In genomic region chr6:3023663-3024483, GRCh38 we compare ENCODE assay signal across 1 cellular context.
TF ChIP-seq lines count a peak whose summit lies in the region.

No MANE protein-coding gene starts in this region.

TF ChIP-seq in GM12878, 131 proteins besides CTCF, POLR2A, EP300 and RAD21 (continued from another document and continues in another):
- peak; percentile 35; the same call in 1 of the 2 replicates for TF ChIP-seq MLLT1 (IDR thresholded peaks at IDR 0.05)
- TF ChIP-seq KLF5 (IDR thresholded peaks at IDR 0.05; ENCODE audit: partially characterized antibody): no peak
- peak; percentile 89 for TF ChIP-seq CHD2 (IDR thresholded peaks at IDR 0.05; ENCODE audit: borderline replicate concordance, low read depth, low read length)
- TF ChIP-seq CREM (IDR thresholded peaks at IDR 0.05; ENCODE audit: low read depth): peak; percentile 45; the same call in 1 of the 2 replicates
- no peak for TF ChIP-seq ZNF274 (IDR thresholded peaks at IDR 0.05; ENCODE audit: insufficient read depth, insufficient read length)
- TF ChIP-seq POU2F2 (IDR thresholded peaks at IDR 0.05; ENCODE audit: borderline replicate concordance, low read depth, low read length): peak; percentile 63; the same call in 1 of the 3 replicates
- peak; percentile 42; the same call in 1 of the 2 replicates for TF ChIP-seq ATF2 (IDR thresholded peaks at IDR 0.05; ENCODE audit: low read length)
- no peak for TF ChIP-seq IRF4 (IDR thresholded peaks at IDR 0.05; ENCODE audit: low read depth, low read length)
- TF ChIP-seq GABPA (IDR thresholded peaks at IDR 0.05; ENCODE audit: low read depth): peak; percentile 63; the same call in 1 of the 2 replicates
- TF ChIP-seq, protein P1, sequence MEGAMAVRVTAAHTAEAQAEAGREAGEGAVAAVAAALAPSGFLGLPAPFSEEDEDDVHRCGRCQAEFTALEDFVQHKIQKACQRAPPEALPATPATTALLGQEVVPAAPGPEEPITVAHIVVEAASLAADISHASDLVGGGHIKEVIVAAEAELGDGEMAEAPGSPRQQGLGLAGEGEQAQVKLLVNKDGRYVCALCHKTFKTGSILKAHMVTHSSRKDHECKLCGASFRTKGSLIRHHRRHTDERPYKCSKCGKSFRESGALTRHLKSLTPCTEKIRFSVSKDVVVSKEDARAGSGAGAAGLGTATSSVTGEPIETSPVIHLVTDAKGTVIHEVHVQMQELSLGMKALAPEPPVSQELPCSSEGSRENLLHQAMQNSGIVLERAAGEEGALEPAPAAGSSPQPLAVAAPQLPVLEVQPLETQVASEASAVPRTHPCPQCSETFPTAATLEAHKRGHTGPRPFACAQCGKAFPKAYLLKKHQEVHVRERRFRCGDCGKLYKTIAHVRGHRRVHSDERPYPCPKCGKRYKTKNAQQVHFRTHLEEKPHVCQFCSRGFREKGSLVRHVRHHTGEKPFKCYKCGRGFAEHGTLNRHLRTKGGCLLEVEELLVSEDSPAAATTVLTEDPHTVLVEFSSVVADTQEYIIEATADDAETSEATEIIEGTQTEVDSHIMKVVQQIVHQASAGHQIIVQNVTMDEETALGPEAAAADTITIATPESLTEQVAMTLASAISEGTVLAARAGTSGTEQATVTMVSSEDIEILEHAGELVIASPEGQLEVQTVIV (IDR thresholded peaks at IDR 0.05; ENCODE audit: borderline replicate concordance, partially characterized antibody): no peak
- no peak; the same call in 1 of the 2 replicates for TF ChIP-seq NKRF (conservative IDR thresholded peaks at IDR 0.05)
- TF ChIP-seq SMAD1 (IDR thresholded peaks at IDR 0.05; ENCODE audit: low read depth, partially characterized antibody): no peak
- peak; percentile 79 for TF ChIP-seq ZNF687 (IDR thresholded peaks at IDR 0.05)
- TF ChIP-seq, protein P2, sequence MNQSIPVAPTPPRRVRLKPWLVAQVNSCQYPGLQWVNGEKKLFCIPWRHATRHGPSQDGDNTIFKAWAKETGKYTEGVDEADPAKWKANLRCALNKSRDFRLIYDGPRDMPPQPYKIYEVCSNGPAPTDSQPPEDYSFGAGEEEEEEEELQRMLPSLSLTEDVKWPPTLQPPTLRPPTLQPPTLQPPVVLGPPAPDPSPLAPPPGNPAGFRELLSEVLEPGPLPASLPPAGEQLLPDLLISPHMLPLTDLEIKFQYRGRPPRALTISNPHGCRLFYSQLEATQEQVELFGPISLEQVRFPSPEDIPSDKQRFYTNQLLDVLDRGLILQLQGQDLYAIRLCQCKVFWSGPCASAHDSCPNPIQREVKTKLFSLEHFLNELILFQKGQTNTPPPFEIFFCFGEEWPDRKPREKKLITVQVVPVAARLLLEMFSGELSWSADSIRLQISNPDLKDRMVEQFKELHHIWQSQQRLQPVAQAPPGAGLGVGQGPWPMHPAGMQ (IDR thresholded peaks at IDR 0.05; ENCODE audit: borderline replicate concordance): no peak
- TF ChIP-seq SIX5 (IDR thresholded peaks at IDR 0.05; ENCODE audit: low read depth, low read length, severe bottlenecking): no peak
- TF ChIP-seq, protein P3, sequence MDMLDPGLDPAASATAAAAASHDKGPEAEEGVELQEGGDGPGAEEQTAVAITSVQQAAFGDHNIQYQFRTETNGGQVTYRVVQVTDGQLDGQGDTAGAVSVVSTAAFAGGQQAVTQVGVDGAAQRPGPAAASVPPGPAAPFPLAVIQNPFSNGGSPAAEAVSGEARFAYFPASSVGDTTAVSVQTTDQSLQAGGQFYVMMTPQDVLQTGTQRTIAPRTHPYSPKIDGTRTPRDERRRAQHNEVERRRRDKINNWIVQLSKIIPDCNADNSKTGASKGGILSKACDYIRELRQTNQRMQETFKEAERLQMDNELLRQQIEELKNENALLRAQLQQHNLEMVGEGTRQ (IDR thresholded peaks at IDR 0.05; ENCODE audit: borderline replicate concordance, low read depth, low read length): no peak
- TF ChIP-seq TCF12 (IDR thresholded peaks at IDR 0.05; ENCODE audit: low read depth, low read length): peak; percentile 56; the same call in 1 of the 2 replicates
- no peak for TF ChIP-seq ZZZ3 (IDR thresholded peaks at IDR 0.05; ENCODE audit: control insufficient read depth, insufficient read length, low read depth)
- TF ChIP-seq DPF2 (IDR thresholded peaks at IDR 0.05): 0 out of 2 replicates have a peak, but pooled peaks have one; percentile 47
- TF ChIP-seq STAT1 (conservative IDR thresholded peaks at IDR 0.05): no peak; the same call in 1 of the 2 replicates
- TF ChIP-seq CHD1 (IDR thresholded peaks at IDR 0.05; ENCODE audit: low read depth, low read length): no peak
- TF ChIP-seq, protein P4, sequence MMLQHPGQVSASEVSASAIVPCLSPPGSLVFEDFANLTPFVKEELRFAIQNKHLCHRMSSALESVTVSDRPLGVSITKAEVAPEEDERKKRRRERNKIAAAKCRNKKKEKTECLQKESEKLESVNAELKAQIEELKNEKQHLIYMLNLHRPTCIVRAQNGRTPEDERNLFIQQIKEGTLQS (IDR thresholded peaks at IDR 0.05; ENCODE audit: borderline replicate concordance, extremely low read depth, low read depth, low read length): no peak
- TF ChIP-seq, protein P5, sequence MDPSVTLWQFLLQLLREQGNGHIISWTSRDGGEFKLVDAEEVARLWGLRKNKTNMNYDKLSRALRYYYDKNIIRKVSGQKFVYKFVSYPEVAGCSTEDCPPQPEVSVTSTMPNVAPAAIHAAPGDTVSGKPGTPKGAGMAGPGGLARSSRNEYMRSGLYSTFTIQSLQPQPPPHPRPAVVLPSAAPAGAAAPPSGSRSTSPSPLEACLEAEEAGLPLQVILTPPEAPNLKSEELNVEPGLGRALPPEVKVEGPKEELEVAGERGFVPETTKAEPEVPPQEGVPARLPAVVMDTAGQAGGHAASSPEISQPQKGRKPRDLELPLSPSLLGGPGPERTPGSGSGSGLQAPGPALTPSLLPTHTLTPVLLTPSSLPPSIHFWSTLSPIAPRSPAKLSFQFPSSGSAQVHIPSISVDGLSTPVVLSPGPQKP (IDR thresholded peaks at IDR 0.05; ENCODE audit: low read depth, low read length): no peak; the same call in 1 of the 2 replicates
- TF ChIP-seq, protein P6, sequence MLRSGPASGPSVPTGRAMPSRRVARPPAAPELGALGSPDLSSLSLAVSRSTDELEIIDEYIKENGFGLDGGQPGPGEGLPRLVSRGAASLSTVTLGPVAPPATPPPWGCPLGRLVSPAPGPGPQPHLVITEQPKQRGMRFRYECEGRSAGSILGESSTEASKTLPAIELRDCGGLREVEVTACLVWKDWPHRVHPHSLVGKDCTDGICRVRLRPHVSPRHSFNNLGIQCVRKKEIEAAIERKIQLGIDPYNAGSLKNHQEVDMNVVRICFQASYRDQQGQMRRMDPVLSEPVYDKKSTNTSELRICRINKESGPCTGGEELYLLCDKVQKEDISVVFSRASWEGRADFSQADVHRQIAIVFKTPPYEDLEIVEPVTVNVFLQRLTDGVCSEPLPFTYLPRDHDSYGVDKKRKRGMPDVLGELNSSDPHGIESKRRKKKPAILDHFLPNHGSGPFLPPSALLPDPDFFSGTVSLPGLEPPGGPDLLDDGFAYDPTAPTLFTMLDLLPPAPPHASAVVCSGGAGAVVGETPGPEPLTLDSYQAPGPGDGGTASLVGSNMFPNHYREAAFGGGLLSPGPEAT (IDR thresholded peaks at IDR 0.05; ENCODE audit: low read depth): 0 out of 2 replicates have a peak, but pooled peaks have one; percentile 35
- TF ChIP-seq IKZF1 (conservative IDR thresholded peaks at IDR 0.05): peak; percentile 65
- TF ChIP-seq TCF3 (IDR thresholded peaks at IDR 0.05; ENCODE audit: borderline replicate concordance, insufficient read depth, low read depth, low read length): 0 out of 2 replicates have a peak, but pooled peaks have one; percentile 24
- no peak for TF ChIP-seq CEBPB (IDR thresholded peaks at IDR 0.05; ENCODE audit: borderline replicate concordance in 1 of 2, low read depth in 2 of 2, low read length in 2 of 2)
- peak; percentile 62 for TF ChIP-seq SP1 (IDR thresholded peaks at IDR 0.05; ENCODE audit: low read depth, low read length)
- TF ChIP-seq MEF2B (IDR thresholded peaks at IDR 0.05; ENCODE audit: partially characterized antibody, poor library complexity, severe bottlenecking): peak; percentile 59
- 0 out of 2 replicates have a peak, but pooled peaks have one; percentile 32 for TF ChIP-seq SMARCA5 (IDR thresholded peaks at IDR 0.05)
- no peak for TF ChIP-seq FOXK2 (IDR thresholded peaks at IDR 0.05)
- no peak for TF ChIP-seq ZBED1 (IDR thresholded peaks at IDR 0.05; ENCODE audit: borderline replicate concordance)
- TF ChIP-seq ETV6 (conservative IDR thresholded peaks at IDR 0.05 in 1 of 2, IDR thresholded peaks at IDR 0.05 in 1 of 2; ENCODE audit: borderline replicate concordance in 1 of 2, low read depth in 1 of 2): no peak
- no peak; the same call in 1 of the 2 replicates for TF ChIP-seq PAX5 (IDR thresholded peaks at IDR 0.05; ENCODE audit: borderline replicate concordance, low read depth, low read length)
- TF ChIP-seq, protein P7, sequence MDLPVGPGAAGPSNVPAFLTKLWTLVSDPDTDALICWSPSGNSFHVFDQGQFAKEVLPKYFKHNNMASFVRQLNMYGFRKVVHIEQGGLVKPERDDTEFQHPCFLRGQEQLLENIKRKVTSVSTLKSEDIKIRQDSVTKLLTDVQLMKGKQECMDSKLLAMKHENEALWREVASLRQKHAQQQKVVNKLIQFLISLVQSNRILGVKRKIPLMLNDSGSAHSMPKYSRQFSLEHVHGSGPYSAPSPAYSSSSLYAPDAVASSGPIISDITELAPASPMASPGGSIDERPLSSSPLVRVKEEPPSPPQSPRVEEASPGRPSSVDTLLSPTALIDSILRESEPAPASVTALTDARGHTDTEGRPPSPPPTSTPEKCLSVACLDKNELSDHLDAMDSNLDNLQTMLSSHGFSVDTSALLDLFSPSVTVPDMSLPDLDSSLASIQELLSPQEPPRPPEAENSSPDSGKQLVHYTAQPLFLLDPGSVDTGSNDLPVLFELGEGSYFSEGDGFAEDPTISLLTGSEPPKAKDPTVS (IDR thresholded peaks at IDR 0.05; ENCODE audit: low read depth, low read length): no peak
- TF ChIP-seq FOXM1 (IDR thresholded peaks at IDR 0.05; ENCODE audit: low read depth, low read length): no peak
- TF ChIP-seq FOS (IDR thresholded peaks at IDR 0.05; ENCODE audit: borderline replicate concordance, extremely low read depth, insufficient read length): no peak
- TF ChIP-seq IKZF2 (IDR thresholded peaks at IDR 0.05): peak; percentile 58 to 71; a peak in 3 of 4 replicates
- TF ChIP-seq YY1 (IDR thresholded peaks at IDR 0.05; ENCODE audit: low read depth, low read length): no peak
- no peak for TF ChIP-seq JUND (IDR thresholded peaks at IDR 0.05; ENCODE audit: low read depth, low read length)
- TF ChIP-seq PAX8 (IDR thresholded peaks at IDR 0.05): no peak
- TF ChIP-seq EED (IDR thresholded peaks at IDR 0.05; ENCODE audit: low read depth): peak; percentile 58; the same call in 1 of the 2 replicates
